19 cellular contexts compared by ENCODE assay signal in genomic region chr1:246971969-246972368, GRCh38. TPM values are rescaled to one million over a fixed set of nuclear protein-coding genes. Genes with fewer than 3 reads are reported as not detected.
"Had no signal": no experiment of that assay in that cellular context is flagged by ENCODE, and none has a peak within 500 bp of the region (broad histone marks: within the 10 kb centered on the region; RNA-seq: fewer than 3 reads in every experiment).

No MANE protein-coding gene starts in this region.

- H3K9me3 ChIP-seq: adrenal gland, ascending aorta, colonic mucosa had no signal

- H3K27me3 ChIP-seq: adrenal gland, ascending aorta, breast epithelium, cardiac muscle cell, colonic mucosa had no signal

- H3K4me3 ChIP-seq: adrenal gland, ascending aorta, cardiac muscle cell, colonic mucosa had no signal

- H3K27ac Mint-ChIP-seq: activated CD4-positive, alpha-beta memory T cell treated with anti-CD3 and anti-CD28 coated beads for 36 hours; activated CD4-positive, alpha-beta T cell treated with anti-CD3 and anti-CD28 coated beads, Interleukin-2, amount 10 ng/mL, durations not matched to agents 24 days and 14 days; activated CD8-positive, alpha-beta memory T cell treated with anti-CD3 and anti-CD28 coated beads, Interleukin-2, amount 10 ng/mL, durations not matched to agents 7 days and 5 days; activated CD8-positive, alpha-beta T cell treated with anti-CD3 and anti-CD28 coated beads, Interleukin-2, amount 10 ng/mL, durations not matched to agents 7 days and 5 days; activated naive CD4-positive, alpha-beta T cell treated with anti-CD3 and anti-CD28 coated beads for 36 hours; activated naive CD4-positive, alpha-beta T cell treated with anti-CD3 and anti-CD28 coated beads, Interleukin-2, amount 50 U/mL, for 24 hours; activated naive CD8-positive, alpha-beta T cell treated with anti-CD3 and anti-CD28 coated beads for 36 hours; activated naive CD8-positive, alpha-beta T cell treated with anti-CD3 and anti-CD28 coated beads, Interleukin-2, amount 50 U/mL, for 24 hours; activated T-helper 1 cell treated with anti-CD3 and anti-CD28 coated beads, Interleukin-12 subunit alpha, Interleukin-12 subunit beta, Interleukin-2, Interleukin-4 antibody, amounts not matched to agents 30 ng/mL and 10 ng/mL and 1 ng/mL, durations not matched to agents 14 hours and 24 hours and 36 hours; activated T-helper 2 cell treated with anti-CD3 and anti-CD28 coated beads, Interferon-gamma antibody, Interleukin-2, Interleukin-4, amounts not matched to agents 10 μg/mL and 5 μg/mL and 100 μg/mL, durations not matched to agents 14 hours and 24 hours and 36 hours; brain had no signal

- H3K27me3 Mint-ChIP-seq: activated CD4-positive, alpha-beta T cell treated with anti-CD3 and anti-CD28 coated beads, Interleukin-2, amount 10 ng/mL, durations not matched to agents 24 days and 14 days; activated CD8-positive, alpha-beta memory T cell treated with anti-CD3 and anti-CD28 coated beads, Interleukin-2, amount 10 ng/mL, durations not matched to agents 7 days and 5 days; brain had no signal

- H3K4me1 ChIP-seq: adrenal gland, ascending aorta, breast epithelium, colonic mucosa had no signal

- ATAC-seq: activated CD4-positive, CD25-positive, alpha-beta regulatory T cell treated with anti-CD3 and anti-CD28 coated beads, Interleukin-2, amount 50 U/mL, for 24 hours; activated CD8-positive, alpha-beta memory T cell treated with anti-CD3 and anti-CD28 coated beads, Interleukin-2, amount 10 ng/mL, durations not matched to agents 7 days and 5 days; activated CD8-positive, alpha-beta T cell treated with anti-CD3 and anti-CD28 coated beads, Interleukin-2, amount 10 ng/mL, durations not matched to agents 7 days and 5 days; activated naive CD8-positive, alpha-beta T cell treated with anti-CD3 and anti-CD28 coated beads, Interleukin-2, amount 50 U/mL, for 24 hours; esophagus mucosa had no signal

- H3K4me3 Mint-ChIP-seq: activated CD4-positive, alpha-beta memory T cell treated with anti-CD3 and anti-CD28 coated beads for 36 hours; activated CD4-positive, alpha-beta T cell treated with anti-CD3 and anti-CD28 coated beads, Interleukin-2, amount 10 ng/mL, durations not matched to agents 24 days and 14 days; activated CD8-positive, alpha-beta memory T cell treated with anti-CD3 and anti-CD28 coated beads, Interleukin-2, amount 10 ng/mL, durations not matched to agents 7 days and 5 days; activated CD8-positive, alpha-beta T cell treated with anti-CD3 and anti-CD28 coated beads, Interleukin-2, amount 10 ng/mL, durations not matched to agents 7 days and 5 days; activated naive CD4-positive, alpha-beta T cell treated with anti-CD3 and anti-CD28 coated beads for 36 hours; activated naive CD4-positive, alpha-beta T cell treated with anti-CD3 and anti-CD28 coated beads, Interleukin-2, amount 50 U/mL, for 24 hours; activated naive CD8-positive, alpha-beta T cell treated with anti-CD3 and anti-CD28 coated beads for 36 hours; activated naive CD8-positive, alpha-beta T cell treated with anti-CD3 and anti-CD28 coated beads, Interleukin-2, amount 50 U/mL, for 24 hours; activated T-helper 1 cell treated with anti-CD3 and anti-CD28 coated beads, Interleukin-12 subunit alpha, Interleukin-12 subunit beta, Interleukin-2, Interleukin-4 antibody, amounts not matched to agents 30 ng/mL and 10 ng/mL and 1 ng/mL, durations not matched to agents 14 hours and 24 hours and 36 hours; brain had no signal

- H3K27ac ChIP-seq: adrenal gland, ascending aorta, breast epithelium, cardiac muscle cell, colonic mucosa had no signal

- DNase-seq: cerebellar nuclear complex had no signal

- H3K4me1 Mint-ChIP-seq: activated CD4-positive, alpha-beta T cell treated with anti-CD3 and anti-CD28 coated beads, Interleukin-2, amount 10 ng/mL, durations not matched to agents 24 days and 14 days; activated CD8-positive, alpha-beta memory T cell treated with anti-CD3 and anti-CD28 coated beads, Interleukin-2, amount 10 ng/mL, durations not matched to agents 7 days and 5 days; activated naive CD4-positive, alpha-beta T cell treated with anti-CD3 and anti-CD28 coated beads, Interleukin-2, amount 50 U/mL, for 24 hours; activated naive CD8-positive, alpha-beta T cell treated with anti-CD3 and anti-CD28 coated beads for 36 hours; activated naive CD8-positive, alpha-beta T cell treated with anti-CD3 and anti-CD28 coated beads, Interleukin-2, amount 50 U/mL, for 24 hours; brain had no signal

- H3K36me3 ChIP-seq: adrenal gland, ascending aorta, breast epithelium, cardiac muscle cell, colonic mucosa had no signal

RNA-seq across cellular contexts. Expression of gene ZNF695, which starts 35.9 kb away (rescaled TPM):
- total RNA-seq: ascending aorta had no signal
